17 cellular contexts compared by ENCODE assay signal in the genomic region with DNA sequence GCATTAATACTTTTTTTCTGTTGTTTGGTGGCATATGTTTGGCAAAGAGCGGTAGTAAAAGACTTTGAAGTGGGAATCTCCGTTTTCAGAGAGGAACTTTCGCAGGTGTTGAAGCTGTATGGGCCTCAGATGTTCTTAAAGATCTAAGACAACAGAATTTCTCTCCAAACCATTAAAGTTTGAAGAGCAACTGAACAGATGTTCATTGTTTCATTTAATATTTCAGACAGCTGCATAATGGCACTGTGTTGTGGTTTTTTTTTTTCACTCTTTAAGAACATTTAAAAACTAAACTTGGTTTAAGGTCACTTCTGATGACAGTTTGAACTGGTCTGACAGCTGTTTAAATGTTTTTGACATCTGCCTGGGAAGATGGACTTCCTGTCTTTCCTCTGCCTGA.
"Had no signal": no experiment of that assay in that cellular context is flagged by ENCODE, and none has a peak within 500 bp of the region (broad histone marks: within the 10 kb centered on the region; RNA-seq: fewer than 3 reads in every experiment).

No MANE protein-coding gene starts in this region.

- H3K36me3 ChIP-seq: heart right ventricle, lower lobe of right lung, right lobe of liver, thoracic aorta had no signal

- H3K4me1 ChIP-seq: heart right ventricle, lower lobe of right lung, psoas muscle, right lobe of liver had no signal

- H3K4me3 ChIP-seq: heart right ventricle, lower lobe of right lung, psoas muscle, right lobe of liver, thoracic aorta had no signal

- H3K9me3 ChIP-seq: lower lobe of right lung, psoas muscle, right lobe of liver, thoracic aorta had no signal

- ATAC-seq: effector memory CD8-positive, alpha-beta T cell; heart right ventricle; left colon; lower lobe of right lung; psoas muscle; right lobe of liver; WTC11 had no signal

- DNase-seq: activated CD4-positive, alpha-beta memory T cell treated with anti-CD3 and anti-CD28 coated beads, Interleukin-2, amount 10 ng/mL, durations not matched to agents 7 days and 5 days; activated CD4-positive, alpha-beta T cell treated with anti-CD3 and anti-CD28 coated beads for 4 hours; activated naive CD4-positive, alpha-beta T cell treated with anti-CD3 and anti-CD28 coated beads, Interleukin-2, amount 10 ng/mL, durations not matched to agents 7 days and 5 days; activated T-cell treated with anti-CD3 and anti-CD28 coated beads, Interleukin-2, amount 50 U/mL, for 24 hours; dermis blood vessel endothelial cell; effector memory CD8-positive, alpha-beta T cell; heart right ventricle; left colon; lower lobe of right lung; nephron progenitor cell; occipital lobe; psoas muscle; right lobe of liver; stimulated activated CD4-positive, alpha-beta T cell treated with anti-CD3 and anti-CD28 coated beads, Interleukin-1b, Interleukin-23, amount 100 ng/mL, for 48 hours had no signal

- H3K27ac ChIP-seq: epithelial cell of prostate, heart right ventricle, lower lobe of right lung, psoas muscle, right lobe of liver, thoracic aorta had no signal

- H3K27me3 ChIP-seq: heart right ventricle, right lobe of liver had no signal
